Comparison of ENCODE assay signal across 18 cellular contexts in genomic region chr5:126610163-126610562, GRCh38.
"Had no signal": no experiment of that assay in that cellular context is flagged by ENCODE, and none has a peak within 500 bp of the region (broad histone marks: within the 10 kb centered on the region; RNA-seq: fewer than 3 reads in every experiment).

No MANE protein-coding gene starts in this region.

- H3K4me3 Mint-ChIP-seq: activated naive CD8-positive, alpha-beta T cell treated with anti-CD3 and anti-CD28 coated beads for 36 hours; T-helper 1 cell treated with Interleukin-12 subunit alpha and Interleukin-12 subunit beta and Interleukin-4 antibody, amounts not matched to agents 30 μg/mL and 1 μg/mL, for 36 hours had no signal

- H3K9me3 Mint-ChIP-seq: activated naive CD8-positive, alpha-beta T cell treated with anti-CD3 and anti-CD28 coated beads for 36 hours; T-helper 1 cell treated with Interleukin-12 subunit alpha and Interleukin-12 subunit beta and Interleukin-4 antibody, amounts not matched to agents 30 μg/mL and 1 μg/mL, for 36 hours had no signal

- H3K4me1 ChIP-seq: foreskin keratinocyte had no signal

- H3K9me3 ChIP-seq: ascending aorta, heart left ventricle, right atrium auricular region, tibial artery, vagina had no signal

- H3K27me3 ChIP-seq: ascending aorta, foreskin keratinocyte, heart left ventricle, right atrium auricular region, tibial artery, vagina had no signal

- H3K27me3 Mint-ChIP-seq: activated naive CD8-positive, alpha-beta T cell treated with anti-CD3 and anti-CD28 coated beads for 36 hours had no signal

- ATAC-seq: foreskin keratinocyte, heart left ventricle, left ventricle myocardium superior, SK-N-SH treated with all-trans-retinoic acid at 6 μM for 48 hours had no signal

- FAIRE-seq: bronchial epithelial cell, endothelial cell of umbilical vein, small intestine, TTC549 had no signal

- H3K4me3 ChIP-seq: ascending aorta, heart left ventricle, right atrium auricular region, tibial artery, vagina had no signal

- H3K27ac Mint-ChIP-seq: T-helper 1 cell treated with Interleukin-12 subunit alpha and Interleukin-12 subunit beta and Interleukin-4 antibody, amounts not matched to agents 30 μg/mL and 1 μg/mL, for 36 hours had no signal

- DNase-seq: activated CD4-positive, alpha-beta T cell treated with anti-CD3 and anti-CD28 coated beads for 1 hour; activated CD8-positive, alpha-beta memory T cell treated with anti-CD3 and anti-CD28 coated beads for 24 hours; activated effector memory CD4-positive, alpha-beta T cell treated with Interleukin-2 at 50 U/mL for 16 hours; activated naive CD8-positive, alpha-beta T cell treated with anti-CD3 and anti-CD28 coated beads for 36 hours; foreskin keratinocyte; heart left ventricle; left ventricle myocardium superior; posterior cingulate gyrus; small intestine; tibial artery had no signal

- H3K27ac ChIP-seq: ascending aorta, foreskin keratinocyte, heart left ventricle, right atrium auricular region, tibial artery, vagina had no signal
